18 cellular contexts compared by ENCODE assay signal in genomic region chr13:36352350-36352749, GRCh38. TPM values are rescaled to one million over a fixed set of nuclear protein-coding genes. Genes with fewer than 3 reads are reported as not detected.
"Had no signal": no experiment of that assay in that cellular context is flagged by ENCODE, and none has a peak within 500 bp of the region (broad histone marks: within the 10 kb centered on the region; RNA-seq: fewer than 3 reads in every experiment).

No MANE protein-coding gene starts in this region.

- H3K27ac ChIP-seq: breast epithelium, lower lobe of right lung, psoas muscle had no signal

- H3K4me1 ChIP-seq: breast epithelium, lower lobe of right lung, psoas muscle had no signal

- DNase-seq: activated B cell treated with CpG ODN at 0.5 μM for 24 hours; activated CD4-positive, alpha-beta T cell treated with anti-CD3 and anti-CD28 coated beads, Interleukin-2, amount 10 ng/mL, durations not matched to agents 24 days and 14 days; activated effector memory CD4-positive, alpha-beta T cell treated with Interleukin-2 at 50 U/mL for 16 hours; amygdala; hippocampal formation; left cardiac atrium; lower lobe of right lung; naive thymus-derived CD4-positive, alpha-beta T cell; nucleus accumbens; psoas muscle; stimulated activated CD4-positive, alpha-beta T cell treated with anti-CD3 and anti-CD28 coated beads, Interleukin-2, amount 100 ng/mL, for 24 hours; stimulated activated naive B cell treated with anti-CD40 and anti-IgM and Interleukin-4, amounts not matched to agents 10 μg/mL and 1 μg/mL and 100 μg/mL, for 72 hours; T-helper 2 cell had no signal

- H3K4me3 Mint-ChIP-seq: activated B cell treated with CpG ODN at 0.5 μM for 24 hours; activated CD4-positive, alpha-beta T cell treated with anti-CD3 and anti-CD28 coated beads, Interleukin-2, amount 10 ng/mL, durations not matched to agents 24 days and 14 days; activated naive CD4-positive, alpha-beta T cell treated with anti-CD3 and anti-CD28 coated beads, Interleukin-2, amount 50 U/mL, for 24 hours; naive thymus-derived CD4-positive, alpha-beta T cell; stimulated activated naive B cell treated with anti-CD40 and anti-IgM and Interleukin-4, amounts not matched to agents 10 μg/mL and 1 μg/mL and 100 μg/mL, for 72 hours; type B pancreatic cell had no signal

- H3K27ac Mint-ChIP-seq: activated B cell treated with CpG ODN at 0.5 μM for 24 hours; activated CD4-positive, alpha-beta T cell treated with anti-CD3 and anti-CD28 coated beads, Interleukin-2, amount 10 ng/mL, durations not matched to agents 24 days and 14 days; naive thymus-derived CD4-positive, alpha-beta T cell; stimulated activated naive B cell treated with anti-CD40 and anti-IgM and Interleukin-4, amounts not matched to agents 10 μg/mL and 1 μg/mL and 100 μg/mL, for 72 hours; type B pancreatic cell had no signal

- FAIRE-seq: TTC549 had no signal

- H3K9me3 ChIP-seq: breast epithelium, lower lobe of right lung, psoas muscle had no signal

- H3K27me3 Mint-ChIP-seq: type B pancreatic cell had no signal

- H3K36me3 ChIP-seq: breast epithelium, lower lobe of right lung had no signal

- H3K9me3 Mint-ChIP-seq: activated B cell treated with CpG ODN at 0.5 μM for 24 hours; activated CD4-positive, alpha-beta T cell treated with anti-CD3 and anti-CD28 coated beads, Interleukin-2, amount 10 ng/mL, durations not matched to agents 24 days and 14 days; activated naive CD4-positive, alpha-beta T cell treated with anti-CD3 and anti-CD28 coated beads, Interleukin-2, amount 50 U/mL, for 24 hours; naive thymus-derived CD4-positive, alpha-beta T cell; stimulated activated naive B cell treated with anti-CD40 and anti-IgM and Interleukin-4, amounts not matched to agents 10 μg/mL and 1 μg/mL and 100 μg/mL, for 72 hours; type B pancreatic cell had no signal

- H3K4me1 Mint-ChIP-seq: activated B cell treated with CpG ODN at 0.5 μM for 24 hours; activated naive CD4-positive, alpha-beta T cell treated with anti-CD3 and anti-CD28 coated beads, Interleukin-2, amount 50 U/mL, for 24 hours; stimulated activated naive B cell treated with anti-CD40 and anti-IgM and Interleukin-4, amounts not matched to agents 10 μg/mL and 1 μg/mL and 100 μg/mL, for 72 hours had no signal

- ATAC-seq: left cardiac atrium; lower lobe of right lung; naive thymus-derived CD4-positive, alpha-beta T cell; psoas muscle; sciatic nerve; stimulated activated naive B cell treated with anti-CD40 and anti-IgM and Interleukin-4, amounts not matched to agents 10 μg/mL and 1 μg/mL and 100 μg/mL, for 72 hours had no signal

- H3K27me3 ChIP-seq: breast epithelium had no signal

- H3K4me3 ChIP-seq: breast epithelium, lower lobe of right lung, psoas muscle had no signal

- H3K36me3 Mint-ChIP-seq: activated naive CD4-positive, alpha-beta T cell treated with anti-CD3 and anti-CD28 coated beads, Interleukin-2, amount 50 U/mL, for 24 hours; naive thymus-derived CD4-positive, alpha-beta T cell; stimulated activated naive B cell treated with anti-CD40 and anti-IgM and Interleukin-4, amounts not matched to agents 10 μg/mL and 1 μg/mL and 100 μg/mL, for 72 hours; type B pancreatic cell had no signal

RNA-seq across cellular contexts. Expression of gene CCDC169, which starts 54.7 kb away (rescaled TPM):
- total RNA-seq: lower lobe of right lung had no signal
- polyA plus RNA-seq: naive thymus-derived CD4-positive, alpha-beta T cell had no signal
